In genomic region chr5:14946813-14947640, GRCh38 we compare ENCODE assay signal across 8 cellular contexts.
DNase-seq lines count a peak whose midpoint lies in the region; ATAC-seq lines count a peak whose summit lies in the region.

No MANE protein-coding gene starts in this region.

- H3K9me3 Mint-ChIP-seq in activated T-helper 1 cell treated with anti-CD3 and anti-CD28 coated beads, Interleukin-12 subunit alpha, Interleukin-12 subunit beta, Interleukin-2, Interleukin-4 antibody, amounts not matched to agents 30 ng/mL and 10 ng/mL and 1 ng/mL, durations not matched to agents 14 hours and 24 hours and 36 hours: no peaks in the 10 kb centered on the region

- H3K4me3 Mint-ChIP-seq in activated T-helper 1 cell treated with anti-CD3 and anti-CD28 coated beads, Interleukin-12 subunit alpha, Interleukin-12 subunit beta, Interleukin-2, Interleukin-4 antibody, amounts not matched to agents 30 ng/mL and 10 ng/mL and 1 ng/mL, durations not matched to agents 14 hours and 24 hours and 36 hours: no peak overlapping the region

- no peaks in the 10 kb centered on the region for H3K4me1 Mint-ChIP-seq in activated T-helper 1 cell treated with anti-CD3 and anti-CD28 coated beads, Interleukin-12 subunit alpha, Interleukin-12 subunit beta, Interleukin-2, Interleukin-4 antibody, amounts not matched to agents 30 ng/mL and 10 ng/mL and 1 ng/mL, durations not matched to agents 14 hours and 24 hours and 36 hours (ENCODE audit: low read depth)

- DNase-seq in stimulated activated CD4-positive, alpha-beta T cell treated with anti-CD3 and anti-CD28 coated beads, Interleukin-4, amount 100 ng/mL, for 24 hours: peak; percentile 44
- no peak for DNase-seq in stimulated activated CD4-positive, alpha-beta T cell treated with anti-CD3 and anti-CD28 coated beads, Interleukin-2, amount 100 ng/mL, for 24 hours
- DNase-seq in HCEC 1CT (peak; percentile 16), NCI-H2171 treated with DMSO at 0.1 percent for 48 hours (lab: John Stamatoyannopoulos, UW) (peak; percentile 76), iPS-NIHi11 (ENCODE audit: low spot score) (peak; percentile 50), aorta (no peak), NCI-H2107 (lab: John Stamatoyannopoulos, UW) (no peak)
- DNase-seq in activated T-helper 1 cell treated with anti-CD3 and anti-CD28 coated beads, Interleukin-12 subunit alpha, Interleukin-12 subunit beta, Interleukin-2, Interleukin-4 antibody, amounts not matched to agents 30 ng/mL and 10 ng/mL and 1 ng/mL, durations not matched to agents 14 hours and 24 hours and 36 hours (ENCODE audit: low spot score): peak; percentile 10

- no peak overlapping the region for H3K27ac Mint-ChIP-seq in activated T-helper 1 cell treated with anti-CD3 and anti-CD28 coated beads, Interleukin-12 subunit alpha, Interleukin-12 subunit beta, Interleukin-2, Interleukin-4 antibody, amounts not matched to agents 30 ng/mL and 10 ng/mL and 1 ng/mL, durations not matched to agents 14 hours and 24 hours and 36 hours

- 32 to 37% methylated on average over 4 of the region's 4 CpGs for WGBS in aorta, 2 donors

- no peaks in the 10 kb centered on the region for H3K36me3 Mint-ChIP-seq in activated T-helper 1 cell treated with anti-CD3 and anti-CD28 coated beads, Interleukin-12 subunit alpha, Interleukin-12 subunit beta, Interleukin-2, Interleukin-4 antibody, amounts not matched to agents 30 ng/mL and 10 ng/mL and 1 ng/mL, durations not matched to agents 14 hours and 24 hours and 36 hours (ENCODE audit: low read depth)

- no peaks in the 10 kb centered on the region for H3K27me3 ChIP-seq in aorta (ENCODE audit: control insufficient read depth in 1 of 2, insufficient read depth in 2 of 2, low read length in 1 of 2)

- H3K4me1 ChIP-seq in aorta (ENCODE audit: control insufficient read depth in 1 of 2, insufficient read depth in 2 of 2, low read length in 2 of 2): peaks cover 2 to 5% of the 10 kb centered on the region in 2 donors

- H3K27ac ChIP-seq in aorta (ENCODE audit: low read depth in 1 of 2, low read length in 2 of 2): no peak overlapping the region

- intact Hi-C loops in activated T-helper 1 cell treated with anti-CD3 and anti-CD28 coated beads, Interleukin-12 subunit alpha, Interleukin-12 subunit beta, Interleukin-2, Interleukin-4 antibody, amounts not matched to agents 30 ng/mL and 10 ng/mL and 1 ng/mL, durations not matched to agents 14 hours and 24 hours and 36 hours (cut with micrococcal nuclease): loop anchor here (1.0 to 5.0 kb wide), 3 partner anchors 32 to 220 kb away; no protein-coding TSS in a partner anchor
- intact Hi-C loops in aorta (cut with DNase I): no loop called here

- no peak overlapping the region for H3K4me3 ChIP-seq in aorta (ENCODE audit: low read length in 2 of 2)

- peak; percentile 50 for ATAC-seq in aorta (ENCODE audit: low FRiP score)

- no peaks in the 10 kb centered on the region for H3K36me3 ChIP-seq in aorta (ENCODE audit: control insufficient read depth in 1 of 2, insufficient read depth in 2 of 2, low read length in 1 of 2)

- H3K27me3 Mint-ChIP-seq in activated T-helper 1 cell treated with anti-CD3 and anti-CD28 coated beads, Interleukin-12 subunit alpha, Interleukin-12 subunit beta, Interleukin-2, Interleukin-4 antibody, amounts not matched to agents 30 ng/mL and 10 ng/mL and 1 ng/mL, durations not matched to agents 14 hours and 24 hours and 36 hours (ENCODE audit: insufficient read depth): no peaks in the 10 kb centered on the region

- no peaks in the 10 kb centered on the region for H3K9me3 ChIP-seq in aorta (ENCODE audit: control insufficient read depth, low read length)

Comparison
In these comparisons a context has a peak if more than half of its experiments do, and no peak if none do; other contexts are left out.
1. DNase-seq: peak in stimulated activated CD4-positive, alpha-beta T cell treated with anti-CD3 and anti-CD28 coated beads, Interleukin-4, amount 100 ng/mL, for 24 hours (single experiment), HCEC 1CT (single experiment), NCI-H2171 treated with DMSO at 0.1 percent for 48 hours (single experiment), activated T-helper 1 cell treated with anti-CD3 and anti-CD28 coated beads, Interleukin-12 subunit alpha, Interleukin-12 subunit beta, Interleukin-2, Interleukin-4 antibody, amounts not matched to agents 30 ng/mL and 10 ng/mL and 1 ng/mL, durations not matched to agents 14 hours and 24 hours and 36 hours (single experiment) and iPS-NIHi11 (single experiment); none in stimulated activated CD4-positive, alpha-beta T cell treated with anti-CD3 and anti-CD28 coated beads, Interleukin-2, amount 100 ng/mL, for 24 hours (0 of 2), aorta (0 of 2) and NCI-H2107 (single experiment).